In genomic region chr6:75204959-75205775, GRCh38 we compare ENCODE assay signal across 8 cellular contexts. TPM values are rescaled to one million over a fixed set of nuclear protein-coding genes. Genes with fewer than 3 reads are reported as not detected.
DNase-seq lines count a peak whose midpoint lies in the region; ATAC-seq and TF ChIP-seq lines count a peak whose summit lies in the region.

No MANE protein-coding gene starts in this region.

- H3K4me3 ChIP-seq in GM08714 (ENCODE audit: low read length) = peak overlapping the region; percentile 30; the same call in 1 of the 2 replicates
- H3K4me3 ChIP-seq in Peyer's patch = peak overlapping the region; percentile 33 to 65 (median 44)
- H3K4me3 ChIP-seq in duodenal mucosa (ENCODE audit: low read depth in 1 of 2, low read length in 2 of 2) = peak overlapping the region; percentile 64 to 66
- peak overlapping the region; percentile 56 for H3K4me3 ChIP-seq in urinary bladder (ENCODE audit: low read depth, low read length)

- no peak for ATAC-seq in HG02938 (IDR thresholded peaks at IDR 0.05; ENCODE audit: unreplicated experiment)

- H3K9me3 Mint-ChIP-seq in mesothelial cell of epicardium = no peaks in the 10 kb centered on the region

- peaks cover 86% of the 10 kb centered on the region for H3K27me3 Mint-ChIP-seq in mesothelial cell of epicardium (ENCODE audit: low read depth)

- no peak overlapping the region for H3K27ac Mint-ChIP-seq in mesothelial cell of epicardium

- under 1% methylated on average over 47 of the region's 47 CpGs for WGBS in urinary bladder

- TF ChIP-seq POLR2A in Peyer's patch (IDR thresholded peaks at IDR 0.05) = no peak

- H3K27me3 ChIP-seq in Peyer's patch = peaks cover 0 to 11% of the 10 kb centered on the region in 2 donors
- peaks cover 64 to 72% of the 10 kb centered on the region in 2 donors for H3K27me3 ChIP-seq in duodenal mucosa (ENCODE audit: control insufficient read depth in 1 of 2, insufficient read depth in 2 of 2, low read length in 2 of 2)

- peaks cover 0 to 19% (median 6%) of the 10 kb centered on the region in 4 donors for H3K4me1 ChIP-seq in Peyer's patch
- H3K4me1 ChIP-seq in duodenal mucosa (ENCODE audit: control insufficient read depth in 1 of 2, insufficient read depth in 2 of 2, low read length in 2 of 2) = peaks cover 8 to 46% of the 10 kb centered on the region in 2 donors
- H3K4me1 ChIP-seq in urinary bladder (ENCODE audit: insufficient read depth) = no peaks in the 10 kb centered on the region

- H3K36me3 ChIP-seq in Peyer's patch (no peaks in the 10 kb centered on the region), duodenal mucosa (ENCODE audit: control insufficient read depth in 1 of 2, insufficient read depth in 2 of 2, low read length in 2 of 2) (no peaks in the 10 kb centered on the region), urinary bladder (ENCODE audit: insufficient read depth) (no peaks in the 10 kb centered on the region)

- peaks cover 62% of the 10 kb centered on the region for H3K4me1 Mint-ChIP-seq in mesothelial cell of epicardium

- peak in 1 of 3 donors; percentile 49 for DNase-seq in Peyer's patch
- DNase-seq in mesothelial cell of epicardium (ENCODE audit: low spot score in 2 of 2, unreplicated experiment in 2 of 2) = peak in 1 of 2 experiments; percentile 52
- DNase-seq in AML-193 (lab: John Stamatoyannopoulos, UW) = no peak
- no peak for DNase-seq in NCI-H1048 (lab: John Stamatoyannopoulos, UW)

- H3K27ac ChIP-seq in Peyer's patch (peak overlapping the region; percentile 65 to 91 (median 72)), duodenal mucosa (ENCODE audit: low read depth, low read length) (peak overlapping the region; percentile 49), urinary bladder (ENCODE audit: low read depth) (peak overlapping the region; percentile 60)

- TF ChIP-seq CTCF in Peyer's patch (IDR thresholded peaks at IDR 0.05) = no peak
- no peak for TF ChIP-seq CTCF in mesothelial cell of epicardium (IDR thresholded peaks at IDR 0.05; ENCODE audit: unreplicated experiment)

- H3K9ac ChIP-seq in duodenal mucosa (ENCODE audit: low read depth in 1 of 2, low read length in 2 of 2) = peak overlapping the region; percentile 2 to 57

- H3K36me3 Mint-ChIP-seq in mesothelial cell of epicardium = no peaks in the 10 kb centered on the region

- H3K9me3 ChIP-seq in Peyer's patch (no peaks in the 10 kb centered on the region), duodenal mucosa (ENCODE audit: control insufficient read depth in 1 of 2, low read length in 2 of 2) (no peaks in the 10 kb centered on the region)

- H3K4me3 Mint-ChIP-seq in mesothelial cell of epicardium = peak overlapping the region; percentile 76

RNA-seq across cellular contexts. Expression of gene COL12A1, which starts 0.7 kb away (rescaled TPM):
- total RNA-seq in Peyer's patch (10 to 100 TPM; 10.9 to 65.9 (median 57.1) TPM), mesothelial cell of epicardium (10.5 to 12.5 TPM (median 11.3 TPM) in 3 replicates), urinary bladder (470 TPM)
- 54.8 TPM for polyA plus RNA-seq in urinary bladder

RNA-seq across cellular contexts. Expression of gene COX7A2, which starts 38.4 kb away (rescaled TPM):
- 100 to 1,000 TPM in 3 of 4 donors, 10 to 100 TPM in 1; 94.9 to 246 (median 192) TPM for total RNA-seq in Peyer's patch
- total RNA-seq in mesothelial cell of epicardium = 232 to 260 TPM (median 245 TPM) in 3 replicates
- total RNA-seq in urinary bladder = 137 TPM
- 322 TPM for polyA plus RNA-seq in urinary bladder
